In genomic region chr2:234422242-234422641, GRCh38 we compare ENCODE assay signal across 9 cellular contexts.
DNase-seq lines count a peak whose midpoint lies in the region; ATAC-seq and TF ChIP-seq lines count a peak whose summit lies in the region.
"Had no signal": no experiment of that assay in that cellular context is flagged by ENCODE, and none has a peak within 500 bp of the region (broad histone marks: within the 10 kb centered on the region; RNA-seq: fewer than 3 reads in every experiment).

No MANE protein-coding gene starts in this region.

- no peak for ATAC-seq in GM21447 (IDR thresholded peaks at IDR 0.05; ENCODE audit: unreplicated experiment)
- no peak for ATAC-seq in GM19035 (IDR thresholded peaks at IDR 0.05; ENCODE audit: unreplicated experiment)
- no peak for ATAC-seq in HG03280 (IDR thresholded peaks at IDR 0.05; ENCODE audit: unreplicated experiment)

- no peaks in the 10 kb centered on the region for H3K36me3 ChIP-seq in MG63

- no peaks in the 10 kb centered on the region for H3K9me3 ChIP-seq in MG63

- H3K4me3 ChIP-seq in MG63 (no peak overlapping the region), cardiac fibroblast (replicated peaks in 1 of 2; ENCODE audit: low read depth in 2 of 2, low read length in 2 of 2) (no peak overlapping the region)

- DNase-seq in COLO829 (ENCODE audit: low spot score) (peak; percentile 76), MG63 (peak; percentile 62), cardiac fibroblast (ENCODE audit: low read depth in 2 of 2) (peak; percentile 83 to 94), non-pigmented ciliary epithelial cell (ENCODE audit: low read depth) (peak; percentile 86), NCI-H2196 (lab: John Stamatoyannopoulos, UW; ENCODE audit: unreplicated experiment) (no peak)
- DNase-seq: NCI-H774 had no signal

- H3K27me3 ChIP-seq in MG63 = no peaks in the 10 kb centered on the region

- no peak for TF ChIP-seq CTCF in cardiac fibroblast (IDR thresholded peaks at IDR 0.05; ENCODE audit: low read depth, low read length)
